In the genomic region with DNA sequence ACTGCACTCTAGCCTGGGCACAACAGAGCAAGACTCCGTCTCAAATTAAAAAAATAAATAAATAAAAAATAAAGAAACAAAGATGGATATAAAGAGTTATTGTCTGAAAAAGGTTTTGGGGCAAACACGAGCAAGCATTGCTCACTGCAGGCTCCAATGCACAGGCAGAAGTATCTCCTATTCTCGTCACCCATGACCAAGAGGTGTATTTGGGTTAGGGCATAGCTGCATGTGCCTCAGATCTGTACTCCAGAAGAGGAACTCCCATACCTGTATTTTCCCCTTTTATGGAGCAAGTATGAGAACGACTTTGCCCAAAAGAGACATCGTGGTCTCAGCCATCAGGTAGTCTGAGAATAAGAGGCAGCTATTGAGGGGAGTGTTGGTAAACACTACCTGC, we compare ENCODE assay signal across 18 cellular contexts.
"Had no signal": no experiment of that assay in that cellular context is flagged by ENCODE, and none has a peak within 500 bp of the region (broad histone marks: within the 10 kb centered on the region; RNA-seq: fewer than 3 reads in every experiment).

No MANE protein-coding gene starts in this region.

- H3K36me3 ChIP-seq: colonic mucosa, esophagus muscularis mucosa, gastroesophageal sphincter, heart left ventricle, left lung, lower lobe of right lung had no signal

- H3K27ac ChIP-seq: esophagus muscularis mucosa, foreskin keratinocyte, gastroesophageal sphincter, heart left ventricle, lower lobe of right lung had no signal

- H3K4me3 ChIP-seq: colonic mucosa, esophagus muscularis mucosa, gastroesophageal sphincter, heart left ventricle, hepatocyte, left lung, lower lobe of right lung had no signal

- ATAC-seq: effector memory CD8-positive, alpha-beta T cell; foreskin keratinocyte; gastroesophageal sphincter; heart left ventricle; left cardiac atrium; left lung; left ventricle myocardium superior; lower lobe of right lung had no signal

- DNase-seq: colonic mucosa; cortex of kidney; effector CD8-positive, alpha-beta T cell; effector memory CD8-positive, alpha-beta T cell; foreskin keratinocyte; heart left ventricle; hypothalamus; immature natural killer cell; left cardiac atrium; left lung; left ventricle myocardium superior; lower lobe of right lung; mesendoderm; midbrain had no signal

- H3K4me2 ChIP-seq: hepatocyte had no signal

- H3K4me3 Mint-ChIP-seq: dendritic cell treated with granulocyte-macrophage colony-stimulating factor and Interleukin-4, amounts not matched to agents 40 ng/mL and 50 ng/mL, for 4 days; effector memory CD8-positive, alpha-beta T cell; immature natural killer cell had no signal

- H3K4me1 ChIP-seq: colonic mucosa, lower lobe of right lung had no signal

- H3K4me1 Mint-ChIP-seq: immature natural killer cell had no signal

- H3K9me3 Mint-ChIP-seq: dendritic cell treated with granulocyte-macrophage colony-stimulating factor and Interleukin-4, amounts not matched to agents 40 ng/mL and 50 ng/mL, for 4 days; effector memory CD8-positive, alpha-beta T cell; immature natural killer cell had no signal

- H3K27ac Mint-ChIP-seq: dendritic cell treated with granulocyte-macrophage colony-stimulating factor and Interleukin-4, amounts not matched to agents 40 ng/mL and 50 ng/mL, for 4 days; effector memory CD8-positive, alpha-beta T cell; immature natural killer cell had no signal

- H3K79me2 ChIP-seq: hepatocyte had no signal

- H3K9me3 ChIP-seq: colonic mucosa, esophagus muscularis mucosa, gastroesophageal sphincter, heart left ventricle, left lung, lower lobe of right lung had no signal

- H2AFZ ChIP-seq: hepatocyte had no signal

- H3K36me3 Mint-ChIP-seq: immature natural killer cell had no signal

- H3K27me3 ChIP-seq: colonic mucosa, esophagus muscularis mucosa, foreskin keratinocyte, gastroesophageal sphincter, heart left ventricle, hepatocyte, left lung had no signal
